In the genomic region with DNA sequence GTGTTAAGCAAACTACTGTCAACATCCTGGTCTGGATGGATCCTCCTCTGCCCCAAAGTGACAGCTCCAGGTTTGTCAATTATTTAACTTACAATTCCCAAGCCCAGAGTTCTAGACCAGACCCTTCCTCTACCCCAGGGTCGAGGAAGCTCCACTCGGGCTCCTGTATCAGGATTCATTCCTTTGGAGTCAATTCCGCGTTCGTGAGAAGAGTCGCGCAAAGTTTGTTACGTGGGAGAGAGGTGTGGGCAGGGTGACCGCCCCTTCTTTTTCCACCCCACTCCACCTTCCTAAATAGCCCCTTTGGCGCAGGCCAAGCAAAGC, we compare ENCODE assay signal across 8 cellular contexts. TPM values are rescaled to one million over a fixed set of nuclear protein-coding genes. Genes with fewer than 3 reads are reported as not detected.
DNase-seq lines count a peak whose midpoint lies in the region; ATAC-seq and TF ChIP-seq lines count a peak whose summit lies in the region.

No MANE protein-coding gene starts in this region.

- H2AFZ ChIP-seq in Karpas-422 (ENCODE audit: low read length): no peak overlapping the region

- peak overlapping the region in 5 of 6 donors; percentile 44 to 94 (median 94) for H3K27ac Mint-ChIP-seq in naive B cell

- H3K4me1 Mint-ChIP-seq in naive B cell: peaks cover 45 to 60% (median 45%) of the 10 kb centered on the region in 3 donors

- H3K36me3 Mint-ChIP-seq in naive B cell: peaks cover 0 to 7% of the 10 kb centered on the region in 2 donors

- peak overlapping the region; percentile 94 to 98 (median 96) for H3K4me3 Mint-ChIP-seq in naive B cell

- peaks cover 0 to 7% (median under 1%) of the 10 kb centered on the region in 7 donors for H3K9me3 Mint-ChIP-seq in naive B cell

- no peaks in the 10 kb centered on the region; the same call in 1 of the 2 replicates for H3K9me2 ChIP-seq in Karpas-422 (replicated peaks; ENCODE audit: insufficient read depth, low read length)

- H3K4me3 ChIP-seq in AG09309 (ENCODE audit: control insufficient read depth, low read depth, low read length) (peak overlapping the region; percentile 62), Karpas-422 (ENCODE audit: low read length) (peak overlapping the region; percentile 91), coronary artery (peak overlapping the region; percentile 98)

- H3K27ac ChIP-seq in Karpas-422 (ENCODE audit: low read length) (no peak overlapping the region), coronary artery (peak overlapping the region; percentile 71 to 85)

- H3K27me3 ChIP-seq in Karpas-422 (ENCODE audit: low read length): no peaks in the 10 kb centered on the region

- peaks cover 47% of the 10 kb centered on the region for H3K4me1 ChIP-seq in Karpas-422 (ENCODE audit: low read length)

- no peak for TF ChIP-seq CTCF in AG09309 (IDR thresholded peaks at IDR 0.05; ENCODE audit: control insufficient read depth, insufficient read depth, low read depth, low read length, missing control alignments)
- TF ChIP-seq CTCF in coronary artery (IDR thresholded peaks at IDR 0.05): no peak

- H3K36me3 ChIP-seq in Karpas-422 (ENCODE audit: insufficient read depth, low read length): peaks cover 4% of the 10 kb centered on the region; the same call in 1 of the 2 replicates

- H3K4me2 ChIP-seq in Karpas-422 (ENCODE audit: low read depth, low read length, poor library complexity, severe bottlenecking): peak overlapping the region; percentile 92

- H3K79me2 ChIP-seq in Karpas-422 (ENCODE audit: low read length): peaks cover 55% of the 10 kb centered on the region

- peaks cover 0 to 5% (median 0%) of the 10 kb centered on the region in 3 donors for H3K27me3 Mint-ChIP-seq in naive B cell

- H3K9me3 ChIP-seq in Karpas-422 (ENCODE audit: low read length): no peaks in the 10 kb centered on the region

- H3K9ac ChIP-seq in Karpas-422 (ENCODE audit: low read length): peak overlapping the region; percentile 86

- DNase-seq in AG09309 (ENCODE audit: low read depth) (no peak), Karpas-422 (no peak), coronary artery (ENCODE audit: low spot score) (no peak), naive B cell (no peak), DMS114 treated with DMSO at 0.1 percent for 48 hours (lab: John Stamatoyannopoulos, UW; ENCODE audit: unreplicated experiment) (no peak)
- no peak for DNase-seq in stimulated activated CD8-positive, alpha-beta memory T cell treated with anti-CD3 and anti-CD28 coated beads, Interleukin-4, amount 100 ng/mL, for 48 hours

- ATAC-seq in naive B cell (ENCODE audit: low read depth in 2 of 2) (no peak), GM21723 (IDR thresholded peaks at IDR 0.05; ENCODE audit: unreplicated experiment) (no peak), HG03521 (IDR thresholded peaks at IDR 0.05; ENCODE audit: unreplicated experiment) (no peak)

- peaks cover 13% of the 10 kb centered on the region; the same call in 1 of the 2 replicates for H4K20me1 ChIP-seq in Karpas-422 (ENCODE audit: insufficient read depth, low read depth, low read length)

RNA-seq across cellular contexts. Expression of gene SEL1L, which starts 0.5 kb away (rescaled TPM):
- 75.7 and 116 TPM in 2 replicates for total RNA-seq in Karpas-422 (2014; rRNA removed; shearing (Covaris generic); ENCODE audit: low replicate concordance)
- 10 to 100 TPM; 11.6 to 22.5 (median 15.5) TPM for polyA plus RNA-seq in naive B cell (ENCODE audit: low read depth in 6 of 6)
